Comparison of ENCODE assay signal across 23 cellular contexts in the genomic region with DNA sequence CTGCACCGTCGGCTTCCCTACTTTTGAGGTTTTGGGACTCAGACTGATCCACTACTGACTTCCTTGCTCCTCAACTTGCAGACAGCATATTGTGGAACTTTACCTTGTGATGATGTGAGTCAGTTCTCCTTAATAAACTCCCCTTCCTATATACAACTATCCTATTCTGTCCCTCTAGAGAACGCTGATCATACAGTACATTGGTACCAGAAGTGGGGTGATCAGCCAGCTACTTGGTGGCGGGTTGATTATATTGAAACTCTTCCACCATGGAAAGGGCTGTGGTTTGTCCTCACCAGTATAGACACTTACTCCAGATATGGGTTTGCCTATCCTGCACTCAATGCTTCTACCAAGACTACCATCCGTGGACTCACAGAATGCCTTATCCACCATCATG.
"Had no signal": no experiment of that assay in that cellular context is flagged by ENCODE, and none has a peak within 500 bp of the region (broad histone marks: within the 10 kb centered on the region; RNA-seq: fewer than 3 reads in every experiment).

No MANE protein-coding gene starts in this region.

- FAIRE-seq: colon, endothelial cell of umbilical vein, frontal cortex, islet of Langerhans, keratinocyte had no signal

- ATAC-seq: foreskin keratinocyte, gastroesophageal sphincter, heart left ventricle, left cardiac atrium, left lung, left ventricle myocardium superior, lower lobe of right lung, mucosa of descending colon had no signal

- H3K4me3 ChIP-seq: coronary artery, dorsolateral prefrontal cortex, esophagus muscularis mucosa, gastroesophageal sphincter, heart left ventricle, hepatocyte, left lung, lower lobe of right lung, mucosa of descending colon had no signal

- H3K27ac ChIP-seq: coronary artery, dorsolateral prefrontal cortex, esophagus muscularis mucosa, foreskin keratinocyte, gastroesophageal sphincter, heart left ventricle, hepatocyte, left lung, lower lobe of right lung had no signal

- H3K4me2 ChIP-seq: hepatocyte had no signal

- DNase-seq: dermis blood vessel endothelial cell; dorsolateral prefrontal cortex; effector CD4-positive, alpha-beta T cell; effector memory CD4-positive, alpha-beta T cell; foreskin keratinocyte; heart left ventricle; hypothalamus; left cardiac atrium; left lung; left ventricle myocardium superior; lower lobe of right lung; mesenchymal stem cell; mucosa of descending colon; naive B cell had no signal

- H3K4me1 ChIP-seq: esophagus muscularis mucosa, foreskin keratinocyte, heart left ventricle, left lung, lower lobe of right lung had no signal

- H3K36me3 ChIP-seq: esophagus muscularis mucosa, gastroesophageal sphincter, heart left ventricle, left lung, lower lobe of right lung had no signal

- H3K27me3 ChIP-seq: dorsolateral prefrontal cortex, foreskin keratinocyte, heart left ventricle, hepatocyte, left lung had no signal

- H2AFZ ChIP-seq: hepatocyte had no signal
